In the genomic region with DNA sequence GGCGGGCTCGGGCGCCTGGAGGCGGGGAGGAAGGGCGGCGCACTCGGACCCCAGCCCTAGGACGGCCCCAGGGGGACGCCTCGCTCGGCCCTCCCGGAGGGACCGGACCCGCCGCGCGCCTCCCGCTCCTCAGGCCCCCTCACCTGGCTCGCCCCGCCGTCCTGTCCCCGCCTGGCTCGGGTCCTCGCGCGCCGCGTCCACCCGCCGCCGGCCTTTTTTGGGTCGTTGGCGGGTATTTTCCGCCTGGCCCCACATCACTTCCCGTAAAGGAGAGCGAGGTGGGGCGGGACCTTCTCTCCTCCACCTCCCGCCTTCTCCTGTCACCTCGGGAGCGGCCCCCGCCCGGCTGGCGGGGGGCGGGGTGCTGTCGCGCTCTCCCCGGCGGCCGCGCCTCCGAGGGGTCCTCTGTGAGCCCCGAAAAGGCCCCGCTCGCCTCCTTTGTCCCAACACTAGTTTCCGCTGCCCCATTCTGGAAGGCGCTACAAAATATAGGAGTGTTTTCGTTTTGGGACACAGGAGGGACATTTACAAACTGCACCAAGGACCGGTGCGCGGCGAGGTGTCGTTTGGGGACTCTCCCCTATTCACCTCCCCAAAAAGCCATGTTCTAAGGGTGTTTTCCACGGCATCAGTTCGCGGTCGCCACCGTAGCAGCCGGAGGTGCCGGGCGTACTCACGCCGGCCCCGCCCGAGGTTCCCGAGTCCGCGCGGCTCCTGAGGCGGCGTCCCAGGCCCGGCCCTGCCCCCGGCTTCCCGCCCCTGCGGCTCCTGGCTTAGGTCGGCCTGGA, we compare ENCODE assay signal across 8 cellular contexts. TPM values are rescaled to one million over a fixed set of nuclear protein-coding genes. Genes with fewer than 3 reads are reported as not detected.
DNase-seq lines count a peak whose midpoint lies in the region; ATAC-seq and TF ChIP-seq lines count a peak whose summit lies in the region.

TSS of gene RAB27A (minus strand) at position 241 of the 788 bp plus-strand sequence. CDS start 54,879 bp downstream, outside the sequence.

- peak within 1 kb of the TSS; percentile 19 for H3K4ac ChIP-seq in trophoblast cell (ENCODE audit: low read depth, low read length)

- WGBS in trophoblast cell (ENCODE audit: extremely low coverage, insufficient coverage, insufficient read length) = no CpG with 5 or more reads among the region's 85 CpGs

- peak within 1 kb of the TSS; percentile 84 for H3K4me2 ChIP-seq in trophoblast cell (ENCODE audit: low read length)

- no peaks in the 10 kb centered on the region for H3K9me3 Mint-ChIP-seq in activated naive CD4-positive, alpha-beta T cell treated with anti-CD3 and anti-CD28 coated beads for 36 hours
- H3K9me3 Mint-ChIP-seq in glutamatergic neuron (ENCODE audit: unreplicated experiment) = peaks cover 6% of the 10 kb centered on the region

- TF ChIP-seq CTCF in glutamatergic neuron (IDR thresholded peaks at IDR 0.05; ENCODE audit: partially characterized antibody, unreplicated experiment) = no peak

- H2AK5ac ChIP-seq in trophoblast cell (ENCODE audit: low read length) = no peak within 1 kb of the TSS

- H3K27ac Mint-ChIP-seq in activated naive CD4-positive, alpha-beta T cell treated with anti-CD3 and anti-CD28 coated beads for 36 hours = peak within 1 kb of the TSS; percentile 94
- peak within 1 kb of the TSS; percentile 74 for H3K27ac Mint-ChIP-seq in glutamatergic neuron (ENCODE audit: unreplicated experiment)

- no peaks in the 10 kb centered on the region for H3K9me3 ChIP-seq in trophoblast cell (ENCODE audit: insufficient read depth, low read depth, low read length)

- H3K4me3 ChIP-seq in trophoblast cell (ENCODE audit: low read depth, low read length) = peak within 1 kb of the TSS; percentile 87

- H2AFZ ChIP-seq in trophoblast cell (ENCODE audit: insufficient read depth, low read length, poor library complexity) = peak within 1 kb of the TSS; percentile 84

- peaks cover 36% of the 10 kb centered on the region for H3K4me1 Mint-ChIP-seq in activated naive CD4-positive, alpha-beta T cell treated with anti-CD3 and anti-CD28 coated beads for 36 hours (ENCODE audit: low read depth)
- H3K4me1 Mint-ChIP-seq in glutamatergic neuron (ENCODE audit: low read depth, unreplicated experiment) = peaks cover 3% of the 10 kb centered on the region

- peaks cover 8% of the 10 kb centered on the region for H3K79me1 ChIP-seq in trophoblast cell (ENCODE audit: low read length)

- DNase-seq in COLO668 (lab: John Stamatoyannopoulos, UW; ENCODE audit: unreplicated experiment) = peak; percentile 78
- peak; percentile 87 for DNase-seq in activated naive CD4-positive, alpha-beta T cell treated with anti-CD3 and anti-CD28 coated beads for 36 hours
- DNase-seq in glutamatergic neuron = peak; percentile 75
- peak; percentile 87 to 90 for DNase-seq in trophoblast cell
- DNase-seq in ureter (ENCODE audit: low spot score) = peak; percentile 69

- H3K36me3 ChIP-seq in trophoblast cell (ENCODE audit: control insufficient read depth in 1 of 2, insufficient read depth in 2 of 2, low read length in 2 of 2) = no peaks in the 10 kb centered on the region

- H3K4me1 ChIP-seq in trophoblast cell (ENCODE audit: control insufficient read depth in 1 of 2, insufficient read depth in 2 of 2, low read length in 2 of 2) = peaks cover 0 to 4% of the 10 kb centered on the region in 2 experiments

- peak within 1 kb of the TSS; percentile 61 for H2BK120ac ChIP-seq in trophoblast cell (ENCODE audit: insufficient read depth, low read length, poor library complexity)

- H3K27me3 ChIP-seq in trophoblast cell (ENCODE audit: insufficient read depth, low read length) = no peaks in the 10 kb centered on the region

- ATAC-seq in GM19438 (IDR thresholded peaks at IDR 0.05; ENCODE audit: low read depth, unreplicated experiment) = peak; percentile 71
- peak; percentile 65 for ATAC-seq in HG03571 (IDR thresholded peaks at IDR 0.05; ENCODE audit: unreplicated experiment)
- ATAC-seq in SK-N-SH treated with all-trans-retinoic acid at 6 μM for 48 hours = peak; percentile 90

- peak within 1 kb of the TSS; percentile 93 for H3K9ac ChIP-seq in trophoblast cell (ENCODE audit: low read length)

- H3K23ac ChIP-seq in trophoblast cell (ENCODE audit: low read length) = no peak within 1 kb of the TSS

- peak within 1 kb of the TSS; percentile 4 for H3K27ac ChIP-seq in trophoblast cell (ENCODE audit: low read depth, low read length)

- H3K27me3 Mint-ChIP-seq in activated naive CD4-positive, alpha-beta T cell treated with anti-CD3 and anti-CD28 coated beads for 36 hours (ENCODE audit: low read depth) = no peaks in the 10 kb centered on the region
- peaks cover 7% of the 10 kb centered on the region for H3K27me3 Mint-ChIP-seq in glutamatergic neuron (ENCODE audit: unreplicated experiment)

- peak within 1 kb of the TSS; percentile 80 for H2BK5ac ChIP-seq in trophoblast cell (ENCODE audit: low read depth, low read length, poor library complexity)

- peak within 1 kb of the TSS; percentile 65 for H3K14ac ChIP-seq in trophoblast cell (ENCODE audit: low read length)

- peak within 1 kb of the TSS; percentile 60 for H3K18ac ChIP-seq in trophoblast cell (ENCODE audit: low read length)

- peak within 1 kb of the TSS; percentile 54 for H4K12ac ChIP-seq in trophoblast cell (ENCODE audit: low read depth, low read length)

- intact Hi-C loops in activated naive CD4-positive, alpha-beta T cell treated with anti-CD3 and anti-CD28 coated beads for 36 hours (cut with micrococcal nuclease) = loop anchor here (1.0 to 10.0 kb wide), 13 partner anchors 9 to 1477 kb away; partner anchors contain the start of genes CCPG1, PIERCE2, PIGB and PIGBOS1

- H3K4me3 Mint-ChIP-seq in activated naive CD4-positive, alpha-beta T cell treated with anti-CD3 and anti-CD28 coated beads for 36 hours = peak within 1 kb of the TSS; percentile 80
- peak within 1 kb of the TSS; percentile 82 for H3K4me3 Mint-ChIP-seq in glutamatergic neuron (ENCODE audit: unreplicated experiment)

- H4K91ac ChIP-seq in trophoblast cell (ENCODE audit: low read depth, low read length) = peak within 1 kb of the TSS; percentile 66

- H2BK12ac ChIP-seq in trophoblast cell (ENCODE audit: low read length) = peak within 1 kb of the TSS; percentile 8

- peaks cover 25% of the 10 kb centered on the region for H3K36me3 Mint-ChIP-seq in activated naive CD4-positive, alpha-beta T cell treated with anti-CD3 and anti-CD28 coated beads for 36 hours (ENCODE audit: low read depth)
- no peaks in the 10 kb centered on the region for H3K36me3 Mint-ChIP-seq in glutamatergic neuron (ENCODE audit: unreplicated experiment)

- peak within 1 kb of the TSS; percentile 62 for H4K8ac ChIP-seq in trophoblast cell (ENCODE audit: low read depth, low read length)

- CTCF ChIA-PET in activated naive CD4-positive, alpha-beta T cell treated with anti-CD3 and anti-CD28 coated beads for 36 hours (lab: Charles Lee) = interaction anchor here (1.3 kb wide), 1 partner anchor 71 kb away, joined by 12 read pairs; no protein-coding TSS in a partner anchor

- H3K79me2 ChIP-seq in trophoblast cell (ENCODE audit: control insufficient read depth, insufficient read depth, low read length, poor library complexity) = peaks cover 7% of the 10 kb centered on the region

TF ChIP-seq in SK-N-SH treated with all-trans-retinoic acid at 6 μM for 48 hours, 23 proteins besides CTCF, POLR2A, EP300 and RAD21:
- TF ChIP-seq TCF4 (CRISPR knock-in tag; IDR thresholded peaks at IDR 0.05; ENCODE audit: borderline replicate concordance) (no peak), TOX (CRISPR knock-in tag; IDR thresholded peaks at IDR 0.05; ENCODE audit: borderline replicate concordance) (no peak), RARB (CRISPR knock-in tag; IDR thresholded peaks at IDR 0.05) (no peak), PATZ1 (CRISPR knock-in tag; IDR thresholded peaks at IDR 0.05; ENCODE audit: borderline replicate concordance) (peak; percentile 34; the same call in 1 of the 2 replicates), ISL1 (CRISPR knock-in tag; IDR thresholded peaks at IDR 0.05) (no peak), ESRRG (CRISPR knock-in tag; IDR thresholded peaks at IDR 0.05) (no peak), SNAI2 (CRISPR knock-in tag; IDR thresholded peaks at IDR 0.05) (no peak)

RNA-seq across cellular contexts. Expression of gene RAB27A, which starts in this region (rescaled TPM):
- 100 to 1,000 TPM; 119 to 124 TPM for total RNA-seq in activated naive CD4-positive, alpha-beta T cell treated with anti-CD3 and anti-CD28 coated beads for 36 hours
- total RNA-seq in glutamatergic neuron (ENCODE audit: unreplicated experiment) (4.9 TPM), ureter (29.0 TPM)
- 7.9 and 8.4 TPM in 2 replicates for polyA plus RNA-seq in trophoblast cell (2013)

Comparison
In these comparisons a context has a peak if more than half of its experiments do, and no peak if none do; other contexts are left out.
1. Peak in every context shown above with its lines: DNase-seq, ATAC-seq, H3K4me3 ChIP-seq and H3K27ac ChIP-seq.